ENCODE assay signal across 10 cellular contexts in the genomic region with DNA sequence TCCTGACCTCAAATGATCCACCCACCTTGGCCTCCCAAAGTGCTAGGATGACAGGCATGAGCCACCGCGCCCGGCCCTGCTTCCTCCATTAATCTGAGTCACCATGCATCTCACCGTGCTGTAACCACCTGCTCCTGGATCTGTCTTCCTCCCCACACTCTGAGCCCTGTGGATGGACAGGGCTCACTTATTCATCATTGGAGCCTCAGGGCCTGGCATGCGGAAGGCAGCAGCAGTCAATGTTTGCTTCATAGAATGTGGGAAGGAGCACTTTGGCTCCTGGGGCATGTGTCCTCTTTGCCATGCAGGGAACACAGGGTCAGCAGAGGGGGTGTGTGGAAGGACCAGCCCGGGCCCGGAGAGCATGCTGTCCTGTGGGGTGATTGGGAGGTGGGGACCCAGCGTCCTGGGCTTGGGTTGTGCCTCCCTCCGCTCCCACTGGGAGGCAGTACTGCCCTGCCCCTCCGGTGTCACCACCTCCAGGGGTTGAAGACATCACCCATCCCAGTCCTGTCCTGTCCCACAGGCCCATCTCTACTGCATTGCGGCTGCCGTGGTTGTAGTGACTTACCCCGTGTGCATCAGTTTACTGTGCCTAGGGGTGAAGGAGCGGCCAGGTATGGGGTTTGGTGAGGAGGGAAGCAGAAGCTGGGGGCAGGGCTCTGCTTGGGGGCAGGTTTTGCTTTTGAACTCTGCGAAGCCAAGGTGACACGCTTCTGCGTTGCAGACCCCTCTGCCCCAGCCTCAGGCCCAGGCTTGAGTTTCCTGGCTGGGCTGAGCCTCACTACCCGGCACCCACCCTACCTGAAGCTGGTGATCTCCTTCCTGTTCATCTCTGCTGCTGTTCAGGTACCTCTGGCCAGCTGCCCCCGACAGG. TPM values are rescaled to one million over a fixed set of nuclear protein-coding genes. Genes with fewer than 3 reads are reported as not detected.
DNase-seq lines count a peak whose midpoint lies in the region; ATAC-seq, FAIRE-seq and TF ChIP-seq lines count a peak whose summit lies in the region.
"Had no signal": no experiment of that assay in that cellular context is flagged by ENCODE, and none has a peak within 500 bp of the region (broad histone marks: within the 10 kb centered on the region; RNA-seq: fewer than 3 reads in every experiment).

No MANE protein-coding gene starts in this region.

- 77% methylated on average over 16 of the region's 19 CpGs; no CpG with 5 or more reads in 1 of the 2 donors for WGBS in transverse colon (ENCODE audit: low coverage in 1 of 2), 2 donors

- in situ Hi-C loops in transverse colon (cut with MboI; ENCODE audit: low pct_ligation_motif_present in 1 of 4, low pct_unique_long_range_greater_than_20kb in 1 of 4, low sequenced_read_pairs in 3 of 4) = no loop called here

- ATAC-seq in activated naive CD4-positive, alpha-beta T cell treated with anti-CD3 and anti-CD28 coated beads, Interleukin-2, amount 50 U/mL, for 72 hours = peak; percentile 74
- ATAC-seq in RWPE2 (ENCODE audit: low read depth) (peak; percentile 89), HG02588 (IDR thresholded peaks at IDR 0.05; ENCODE audit: unreplicated experiment) (no peak), GM19463 (IDR thresholded peaks at IDR 0.05; ENCODE audit: unreplicated experiment) (no peak)

- H3K4me3 ChIP-seq in RWPE2 (ENCODE audit: severe bottlenecking) (no peak overlapping the region), fibroblast of pulmonary artery (replicated peaks; ENCODE audit: low read depth, low read length) (no peak overlapping the region), transverse colon (no peak overlapping the region)

- no peak for FAIRE-seq in GM19239 (lab: Jason Lieb, UNC)

- intact Hi-C loops in transverse colon (cut with DNase I; ENCODE audit: low total_unique reads) = no loop called here

- H3K36me3 Mint-ChIP-seq in activated naive CD4-positive, alpha-beta T cell treated with anti-CD3 and anti-CD28 coated beads, Interleukin-2, amount 50 U/mL, for 72 hours = no peaks in the 10 kb centered on the region

- peak overlapping the region; percentile 15 for H3K27ac ChIP-seq in RWPE2 (ENCODE audit: poor library complexity, severe bottlenecking)
- H3K27ac ChIP-seq in transverse colon = no peak overlapping the region

- H3K36me3 ChIP-seq in RWPE2 (ENCODE audit: low read depth) = no peaks in the 10 kb centered on the region; the same call in 1 of the 2 replicates
- H3K36me3 ChIP-seq in transverse colon = no peaks in the 10 kb centered on the region

- TF ChIP-seq CTCF in RWPE2 (IDR thresholded peaks at IDR 0.05; ENCODE audit: poor library complexity, severe bottlenecking) (peak; percentile 12), fibroblast of pulmonary artery (IDR thresholded peaks at IDR 0.05; ENCODE audit: low read length, missing control alignments) (peak; percentile 26), transverse colon (IDR thresholded peaks at IDR 0.05) (peak in 4 of 5 experiments; percentile 29 to 61 (median 38))

- DNase-seq in activated naive CD4-positive, alpha-beta T cell treated with anti-CD3 and anti-CD28 coated beads, Interleukin-2, amount 50 U/mL, for 72 hours (ENCODE audit: low spot score in 2 of 2) = peak in 1 of 2 donors; percentile 33
- DNase-seq in activated naive CD4-positive, alpha-beta T cell treated with anti-CD3 and anti-CD28 coated beads, Interleukin-2, amount 50 U/mL, for 16 hours = no peak
- DNase-seq in RWPE2 (ENCODE audit: low spot score) (peak; percentile 75), fibroblast of pulmonary artery (ENCODE audit: low read depth) (no peak), transverse colon (peak; percentile 33), GM19239 (ENCODE audit: insufficient read length, low spot score) (no peak)
- DNase-seq: NCI-H1436 had no signal

- TF ChIP-seq EP300 in transverse colon (IDR thresholded peaks at IDR 0.05; ENCODE audit: low read depth) = no peak

- peaks cover 3% of the 10 kb centered on the region for H3K4me1 ChIP-seq in RWPE2 (ENCODE audit: insufficient read depth, poor library complexity, severe bottlenecking)
- no peaks in the 10 kb centered on the region for H3K4me1 ChIP-seq in transverse colon

- H3K9me3 Mint-ChIP-seq in activated naive CD4-positive, alpha-beta T cell treated with anti-CD3 and anti-CD28 coated beads, Interleukin-2, amount 50 U/mL, for 72 hours = no peaks in the 10 kb centered on the region

- no peaks in the 10 kb centered on the region for H3K9me3 ChIP-seq in RWPE2 (ENCODE audit: severe bottlenecking)
- H3K9me3 ChIP-seq in transverse colon = no peaks in the 10 kb centered on the region

- TF ChIP-seq POLR2A in transverse colon (IDR thresholded peaks at IDR 0.05) = no peak

- H3K27me3 ChIP-seq in RWPE2 (ENCODE audit: insufficient read depth, poor library complexity, severe bottlenecking) (no peaks in the 10 kb centered on the region), transverse colon (no peaks in the 10 kb centered on the region)

- no peak overlapping the region for H3K27ac Mint-ChIP-seq in activated naive CD4-positive, alpha-beta T cell treated with anti-CD3 and anti-CD28 coated beads, Interleukin-2, amount 50 U/mL, for 72 hours

RNA-seq across cellular contexts. Expression of a gene that starts 11.5 kb away (rescaled TPM):
- total RNA-seq in activated naive CD4-positive, alpha-beta T cell treated with anti-CD3 and anti-CD28 coated beads, Interleukin-2, amount 50 U/mL, for 72 hours = under 1 TPM in 1 of 2 donors, not detected in 1; 0.16 TPM
- under 1 TPM in 1 of 4 donors, not detected in 3; 0.16 TPM for total RNA-seq in transverse colon
- total RNA-seq: omental fat pad had no signal

RNA-seq across cellular contexts. Expression of a gene that starts 25.8 kb away (rescaled TPM):
- total RNA-seq in activated naive CD4-positive, alpha-beta T cell treated with anti-CD3 and anti-CD28 coated beads, Interleukin-2, amount 50 U/mL, for 72 hours = 10 to 100 TPM; 16.9 to 24.5 TPM
- 1 to 10 TPM; 1.5 to 4.0 (median 3.0) TPM for total RNA-seq in transverse colon

RNA-seq across cellular contexts. Expression of a gene that starts 28.2 kb away (rescaled TPM):
- 1 to 10 TPM in 1 of 2 donors, under 1 TPM in 1; 0.64 to 1.4 TPM for total RNA-seq in activated naive CD4-positive, alpha-beta T cell treated with anti-CD3 and anti-CD28 coated beads, Interleukin-2, amount 50 U/mL, for 72 hours
- total RNA-seq in transverse colon = 10 to 100 TPM in 1 of 4 donors, 1 to 10 TPM in 3; 6.0 to 27.3 (median 8.4) TPM

RNA-seq across cellular contexts. Expression of a gene that starts 54.8 kb away (rescaled TPM):
- 100 to 1,000 TPM; 137 to 171 TPM for total RNA-seq in activated naive CD4-positive, alpha-beta T cell treated with anti-CD3 and anti-CD28 coated beads, Interleukin-2, amount 50 U/mL, for 72 hours
- total RNA-seq in transverse colon = 100 to 1,000 TPM in 1 of 4 donors, 10 to 100 TPM in 3; 17.3 to 104 (median 93.2) TPM

Comparison
In these comparisons a context has a peak if more than half of its experiments do, and no peak if none do; other contexts are left out.
1. ATAC-seq: peak in activated naive CD4-positive, alpha-beta T cell treated with anti-CD3 and anti-CD28 coated beads, Interleukin-2, amount 50 U/mL, for 72 hours (2 of 2) and RWPE2 (single experiment); none in HG02588 (single experiment) and GM19463 (single experiment).
2. DNase-seq: peak in RWPE2 (single experiment) and transverse colon (single experiment); none in activated naive CD4-positive, alpha-beta T cell treated with anti-CD3 and anti-CD28 coated beads, Interleukin-2, amount 50 U/mL, for 16 hours (single experiment), fibroblast of pulmonary artery (single experiment) and GM19239 (single experiment).
3. Peak in every context shown above with its lines, with median percentiles within 50 percentile points of each other: CTCF ChIP-seq.